11 cellular contexts compared by ENCODE assay signal in the genomic region with DNA sequence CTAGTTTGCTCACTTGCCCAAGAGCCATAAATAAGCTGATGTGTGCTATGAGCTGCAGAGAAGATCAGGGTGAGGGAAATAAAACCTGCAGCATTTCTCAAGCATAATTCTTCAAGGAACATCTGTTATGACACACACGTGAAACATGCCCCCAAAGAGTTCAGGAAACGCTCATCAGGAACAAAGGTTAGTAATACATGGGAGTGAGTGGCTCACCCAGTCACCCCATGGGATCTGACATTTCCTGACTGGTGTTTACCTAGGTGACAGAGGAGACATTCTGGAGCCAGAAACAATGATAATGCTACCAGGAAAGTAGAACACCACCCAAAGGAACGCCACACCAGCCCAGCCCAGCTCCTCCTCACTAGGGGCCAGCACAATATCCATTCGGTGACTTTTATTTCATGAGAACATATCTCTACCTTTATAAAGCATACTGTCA.
DNase-seq lines count a peak whose midpoint lies in the region; ATAC-seq, FAIRE-seq and TF ChIP-seq lines count a peak whose summit lies in the region.
"Had no signal": no experiment of that assay in that cellular context is flagged by ENCODE, and none has a peak within 500 bp of the region (broad histone marks: within the 10 kb centered on the region; RNA-seq: fewer than 3 reads in every experiment).

No MANE protein-coding gene starts in this region.

- POLR2A ChIA-PET in GM12878 (lab: Charles Lee): no interaction called here

- H4K20me1 ChIP-seq in GM12878 (ENCODE audit: control insufficient read depth, insufficient read depth): no peaks in the 10 kb centered on the region

- no peak for FAIRE-seq in GM12878 (lab: Jason Lieb, UNC)

- H3K36me3 Mint-ChIP-seq in chondrocyte (ENCODE audit: low read depth): no peaks in the 10 kb centered on the region

- H3K27ac Mint-ChIP-seq in chondrocyte (ENCODE audit: unreplicated experiment): no peak overlapping the region

- H3K4me3 ChIP-seq in GM12878: no peak overlapping the region
- H3K4me3 ChIP-seq in upper lobe of right lung: no peak overlapping the region

- H3K4me1 ChIP-seq in GM12878 (ENCODE audit: control insufficient read depth, insufficient read depth, low read length): peaks cover 12% of the 10 kb centered on the region; the same call in 1 of the 2 replicates
- peaks cover 9% of the 10 kb centered on the region for H3K4me1 ChIP-seq in upper lobe of right lung

- H3K27me3 Mint-ChIP-seq in chondrocyte (ENCODE audit: low read depth): peaks cover 2% of the 10 kb centered on the region

- peaks cover 6% of the 10 kb centered on the region for H3K9me3 Mint-ChIP-seq in chondrocyte (ENCODE audit: low read depth)

- TF ChIP-seq RAD21 in GM12878 (IDR thresholded peaks at IDR 0.05; ENCODE audit: insufficient read depth, low read depth, low read length): no peak

- no peak for TF ChIP-seq EP300 in GM12878 (IDR thresholded peaks at IDR 0.05; ENCODE audit: borderline replicate concordance in 1 of 2, control insufficient read depth in 1 of 2, low read depth in 2 of 2, low read length in 2 of 2)

- peaks cover 11% of the 10 kb centered on the region for H3K4me1 Mint-ChIP-seq in chondrocyte (ENCODE audit: low read depth)

- H3K4me2 ChIP-seq in GM12878 (ENCODE audit: control insufficient read depth, insufficient read depth): 0 out of 2 replicates have a peak overlapping the region, but pooled peaks have one; percentile 99

- 48% methylated on average over 4 of the region's 4 CpGs for WGBS in GM12878 (ENCODE audit: insufficient coverage, insufficient replicate concordance, low lambda C conversion rate, missing lambda C conversion rate)

- TF ChIP-seq CTCF in GM12878 (IDR thresholded peaks at IDR 0.05 in 2 of 3, conservative IDR thresholded peaks at IDR 0.05 in 1 of 3; ENCODE audit: control insufficient read depth in 2 of 3, extremely low read depth in 1 of 3, insufficient read depth in 1 of 3, low read depth in 3 of 3, low read length in 3 of 3): no peak
- no peak for TF ChIP-seq CTCF in chondrocyte (IDR thresholded peaks at IDR 0.05)
- no peak for TF ChIP-seq CTCF in upper lobe of right lung (IDR thresholded peaks at IDR 0.05)

- H3K9ac ChIP-seq in GM12878 (ENCODE audit: control insufficient read depth, insufficient read depth, low read length): no peak overlapping the region

- H3K27ac ChIP-seq in GM12878 (ENCODE audit: control insufficient read depth, insufficient read depth) (no peak overlapping the region), upper lobe of right lung (no peak overlapping the region)

- no peaks in the 10 kb centered on the region for H3K79me2 ChIP-seq in GM12878 (ENCODE audit: control insufficient read depth, insufficient read depth, low read length)

- H3K27me3 ChIP-seq in GM12878 (replicated peaks in 1 of 2; ENCODE audit: control insufficient read depth in 2 of 2, insufficient read depth in 2 of 2, low read length in 1 of 2): no peaks in the 10 kb centered on the region
- no peaks in the 10 kb centered on the region for H3K27me3 ChIP-seq in upper lobe of right lung

- no peak overlapping the region for H3K4me3 Mint-ChIP-seq in chondrocyte (ENCODE audit: unreplicated experiment)

- in situ Hi-C loops in GM12878 (cut with MboI): no loop called here

- RAD21 ChIA-PET in GM12878 (lab: Charles Lee; ENCODE audit: unreplicated experiment): no interaction called here

- ATAC-seq in GM12878: no peak
- peak; percentile 87 for ATAC-seq in left colon
- no peak for ATAC-seq in HG03196 (IDR thresholded peaks at IDR 0.05; ENCODE audit: unreplicated experiment)
- ATAC-seq in upper lobe of right lung: no peak
- ATAC-seq in HG03457 (IDR thresholded peaks at IDR 0.05; ENCODE audit: unreplicated experiment): no peak

- CTCF ChIA-PET in GM12878 (lab: Yijun Ruan, JAX): interaction anchor here (1.2 kb wide), 1 partner anchor 40 kb away, joined by 3 read pairs; no protein-coding TSS in a partner anchor

- no peak for TF ChIP-seq POLR2A in GM12878 (IDR thresholded peaks at IDR 0.05; ENCODE audit: low read depth, low read length)

- H3K36me3 ChIP-seq in GM12878 (ENCODE audit: control insufficient read depth in 2 of 2, insufficient read depth in 2 of 2, low read length in 1 of 2): no peaks in the 10 kb centered on the region
- no peaks in the 10 kb centered on the region for H3K36me3 ChIP-seq in upper lobe of right lung

- SMC1A ChIA-PET in GM12878 (lab: Charles Lee; ENCODE audit: uncharacterized antibody, unreplicated experiment): interaction anchor here (1.0 to 1.5 kb wide), 3 partner anchors 11 to 137 kb away, joined by 3 to 5 read pairs (median 4); no protein-coding TSS in a partner anchor

- DNase-seq in COR-L47 (lab: John Stamatoyannopoulos, UW) (peak; percentile 8), HuH-7.5 (ENCODE audit: low spot score) (peak; percentile 27), GM12878 (ENCODE audit: low read depth, low spot score) (no peak), left colon (peak; percentile 47 to 66), chondrocyte (ENCODE audit: low spot score) (no peak), upper lobe of right lung (no peak)
- DNase-seq: activated CD8-positive, alpha-beta T cell treated with anti-CD3 and anti-CD28 coated beads, Interleukin-2, amount 10 ng/mL, durations not matched to agents 7 days and 5 days; DMS79 treated with DMSO at 0.1 percent for 48 hours; nucleus accumbens had no signal

- H2AFZ ChIP-seq in GM12878 (ENCODE audit: control insufficient read depth, low read depth, low read length): no peak overlapping the region

- H3K9me3 ChIP-seq in GM12878 (replicated peaks; ENCODE audit: control insufficient read depth, insufficient read depth, low read length) (no peaks in the 10 kb centered on the region), upper lobe of right lung (no peaks in the 10 kb centered on the region)

- no TSS peak for BruUV-seq in GM12878 (replicated peaks; lab: Mats Ljungman, UMichigan)

- intact Hi-C loops in GM12878 (cut with micrococcal nuclease; ENCODE audit: unreplicated experiment): no loop called here
- intact Hi-C loops in left colon (cut with DNase I, micrococcal nuclease): no loop called here
- intact Hi-C loops in upper lobe of right lung (cut with DNase I): no loop called here

TF ChIP-seq in GM12878, 131 proteins besides CTCF, POLR2A, EP300 and RAD21:
- no peak for TF ChIP-seq MLLT1 (IDR thresholded peaks at IDR 0.05)
- TF ChIP-seq MEF2B (IDR thresholded peaks at IDR 0.05; ENCODE audit: partially characterized antibody, poor library complexity, severe bottlenecking): no peak
- no peak for TF ChIP-seq TAF1 (IDR thresholded peaks at IDR 0.05; ENCODE audit: borderline replicate concordance, low read depth, low read length)
- TF ChIP-seq, protein P1, sequence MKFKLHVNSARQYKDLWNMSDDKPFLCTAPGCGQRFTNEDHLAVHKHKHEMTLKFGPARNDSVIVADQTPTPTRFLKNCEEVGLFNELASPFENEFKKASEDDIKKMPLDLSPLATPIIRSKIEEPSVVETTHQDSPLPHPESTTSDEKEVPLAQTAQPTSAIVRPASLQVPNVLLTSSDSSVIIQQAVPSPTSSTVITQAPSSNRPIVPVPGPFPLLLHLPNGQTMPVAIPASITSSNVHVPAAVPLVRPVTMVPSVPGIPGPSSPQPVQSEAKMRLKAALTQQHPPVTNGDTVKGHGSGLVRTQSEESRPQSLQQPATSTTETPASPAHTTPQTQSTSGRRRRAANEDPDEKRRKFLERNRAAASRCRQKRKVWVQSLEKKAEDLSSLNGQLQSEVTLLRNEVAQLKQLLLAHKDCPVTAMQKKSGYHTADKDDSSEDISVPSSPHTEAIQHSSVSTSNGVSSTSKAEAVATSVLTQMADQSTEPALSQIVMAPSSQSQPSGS (IDR thresholded peaks at IDR 0.05; ENCODE audit: low read length): no peak
- no peak for TF ChIP-seq BRCA1 (IDR thresholded peaks at IDR 0.05; ENCODE audit: low read depth, low read length)
- TF ChIP-seq, protein P2, sequence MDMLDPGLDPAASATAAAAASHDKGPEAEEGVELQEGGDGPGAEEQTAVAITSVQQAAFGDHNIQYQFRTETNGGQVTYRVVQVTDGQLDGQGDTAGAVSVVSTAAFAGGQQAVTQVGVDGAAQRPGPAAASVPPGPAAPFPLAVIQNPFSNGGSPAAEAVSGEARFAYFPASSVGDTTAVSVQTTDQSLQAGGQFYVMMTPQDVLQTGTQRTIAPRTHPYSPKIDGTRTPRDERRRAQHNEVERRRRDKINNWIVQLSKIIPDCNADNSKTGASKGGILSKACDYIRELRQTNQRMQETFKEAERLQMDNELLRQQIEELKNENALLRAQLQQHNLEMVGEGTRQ (IDR thresholded peaks at IDR 0.05; ENCODE audit: borderline replicate concordance, low read depth, low read length): no peak

Comparison
In these comparisons a context has a peak if more than half of its experiments do, and no peak if none do; other contexts are left out.
1. DNase-seq: peak in COR-L47 (single experiment), HuH-7.5 (single experiment) and left colon (2 of 2); none in GM12878 (single experiment), chondrocyte (single experiment) and upper lobe of right lung (single experiment).